13 cellular contexts compared by ENCODE assay signal in genomic region chr21:31041295-31042079, GRCh38. TPM values are rescaled to one million over a fixed set of nuclear protein-coding genes. Genes with fewer than 3 reads are reported as not detected.
A peak's percentile ranks its signal among the peaks of the same experiment; 100 is the strongest.
DNase-seq lines count a peak whose midpoint lies in the region; ATAC-seq, FAIRE-seq and TF ChIP-seq lines count a peak whose summit lies in the region.
"Had no signal": no experiment of that assay in that cellular context is flagged by ENCODE, and none has a peak within 500 bp of the region (broad histone marks: within the 10 kb centered on the region; RNA-seq: fewer than 3 reads in every experiment).

No MANE protein-coding gene starts in this region.

- ATAC-seq in GM19372 (IDR thresholded peaks at IDR 0.05; ENCODE audit: low read depth, unreplicated experiment) = peak; percentile 53
- peak; percentile 60 for ATAC-seq in HG02798 (IDR thresholded peaks at IDR 0.05; ENCODE audit: poor library complexity, unreplicated experiment)
- ATAC-seq in HG02840 (IDR thresholded peaks at IDR 0.05; ENCODE audit: low FRiP score, unreplicated experiment) = no peak
- ATAC-seq: stimulated activated memory B cell treated with anti-CD40 and anti-IgM and Interleukin-4, amounts not matched to agents 10 μg/mL and 1 μg/mL and 100 μg/mL, for 72 hours had no signal

- no peak for TF ChIP-seq POLR2A in GM12892 (IDR thresholded peaks at IDR 0.05; ENCODE audit: low read depth, low read length)

- peak; percentile 91 for FAIRE-seq in GM12892 (lab: Jason Lieb, UNC)

- DNase-seq in GM12892 (ENCODE audit: insufficient read length) (no peak), RPMI8226 (peak; percentile 41), SIG-M5 treated with dmso at 0.1 percent for 504 hours (lab: John Stamatoyannopoulos, UW; ENCODE audit: unreplicated experiment) (no peak), NOMO-1 treated with dmso at 0.1 percent for 144 hours (lab: John Stamatoyannopoulos, UW; ENCODE audit: unreplicated experiment) (no peak), putamen (ENCODE audit: low spot score) (no peak)
- DNase-seq: activated CD4-positive, CD25-positive, alpha-beta regulatory T cell; activated CD8-positive, alpha-beta memory T cell treated with anti-CD3 and anti-CD28 coated beads, Interleukin-2, amount 50 U/mL, for 4 hours; activated naive CD4-positive, alpha-beta T cell treated with anti-CD3 and anti-CD28 coated beads for 36 hours; NCI-H2171 treated with DMSO at 0.1 percent for 48 hours had no signal

RNA-seq across cellular contexts. Expression of gene KRTAP19-8, which starts 3.2 kb away (rescaled TPM):
- not detected for polyA plus RNA-seq in GM12892 (2012; ENCODE audit: missing spikeins)
